6 cellular contexts compared by ENCODE assay signal in genomic region chr1:50860256-50860655, GRCh38.
"Had no signal": no experiment of that assay in that cellular context is flagged by ENCODE, and none has a peak within 500 bp of the region (broad histone marks: within the 10 kb centered on the region; RNA-seq: fewer than 3 reads in every experiment).

No MANE protein-coding gene starts in this region.

- ATAC-seq: HepG2, K562 had no signal

- H3K27me3 Mint-ChIP-seq: IgD-negative memory B cell had no signal

- DNase-seq: IMR-90, KBM-7, KG1 had no signal

- H3K4me3 Mint-ChIP-seq: IgD-negative memory B cell had no signal

- H3K27ac Mint-ChIP-seq: IgD-negative memory B cell had no signal
